Comparison of ENCODE assay signal across 9 cellular contexts in genomic region chr19:11338164-11338563, GRCh38. TPM values are rescaled to one million over a fixed set of nuclear protein-coding genes. Genes with fewer than 3 reads are reported as not detected.
DNase-seq lines count a peak whose midpoint lies in the region; ATAC-seq and TF ChIP-seq lines count a peak whose summit lies in the region.
"Had no signal": no experiment of that assay in that cellular context is flagged by ENCODE, and none has a peak within 500 bp of the region (broad histone marks: within the 10 kb centered on the region; RNA-seq: fewer than 3 reads in every experiment).

No MANE protein-coding gene starts in this region.

- BruUV-seq in PC-9 (replicated peaks; lab: Mats Ljungman, UMichigan), result no TSS peak

- H3K9me3 ChIP-seq in CD8-positive, alpha-beta memory T cell (ENCODE audit: low read length), result no peaks in the 10 kb centered on the region
- no peaks in the 10 kb centered on the region for H3K9me3 ChIP-seq in PC-9 (ENCODE audit: insufficient read depth, low read depth)

- peaks cover 26% of the 10 kb centered on the region for H3K4me1 ChIP-seq in CD8-positive, alpha-beta memory T cell (ENCODE audit: insufficient read depth, low read length)
- H3K4me1 ChIP-seq in PC-9 (replicated peaks; ENCODE audit: insufficient read depth), result peaks cover 16% of the 10 kb centered on the region

- CTCF ChIA-PET in CD8-positive, alpha-beta memory T cell (lab: Charles Lee), result interaction anchor here (1.1 to 3.7 kb wide), 2 partner anchors 43 to 97 kb away, joined by 3 to 13 read pairs; partner anchors contain the start of genes ODAD3 and PRKCSH
- CTCF ChIA-PET in PC-9 (lab: Charles Lee), result no interaction called here

- no peaks in the 10 kb centered on the region for H3K9me2 ChIP-seq in PC-9 (ENCODE audit: insufficient read depth)

- H3K4me1 Mint-ChIP-seq in CD8-positive, alpha-beta memory T cell, result peaks cover 17 to 29% (median 24%) of the 10 kb centered on the region in 3 donors
- H3K4me1 Mint-ChIP-seq in progenitor cell of endocrine pancreas (ENCODE audit: low read depth), result peaks cover 9% of the 10 kb centered on the region

- no peak for DNase-seq in CD8-positive, alpha-beta memory T cell
- DNase-seq in PC-9 (no peak), fibroblast of pulmonary artery (ENCODE audit: low read depth) (no peak), progenitor cell of endocrine pancreas (ENCODE audit: low spot score, unreplicated experiment) (no peak), lower leg skin (ENCODE audit: low spot score in 2 of 2) (no peak)
- no peak for DNase-seq in activated naive CD4-positive, alpha-beta T cell treated with Interleukin-2 at 50 U/mL for 16 hours
- DNase-seq: stimulated activated CD4-positive, alpha-beta T cell treated with anti-CD3 and anti-CD28 coated beads, Interleukin-4, amount 100 ng/mL, for 4 hours had no signal

- H3K79me2 ChIP-seq in PC-9 (ENCODE audit: low read depth), result peaks cover 24% of the 10 kb centered on the region

- intact Hi-C loops in PC-9 (cut with micrococcal nuclease; ENCODE audit: unreplicated experiment) (no loop called here), lower leg skin (cut with DNase I; ENCODE audit: low total_unique reads) (no loop called here)

- H3K27ac ChIP-seq in CD8-positive, alpha-beta memory T cell (ENCODE audit: low read depth, low read length), result no peak overlapping the region
- H3K27ac ChIP-seq in PC-9, result no peak overlapping the region

- 62% methylated on average over 7 of the region's 7 CpGs for WGBS in lower leg skin, 2 donors

- H3K9me3 Mint-ChIP-seq in CD8-positive, alpha-beta memory T cell, result no peaks in the 10 kb centered on the region
- no peaks in the 10 kb centered on the region for H3K9me3 Mint-ChIP-seq in progenitor cell of endocrine pancreas (ENCODE audit: low read depth)

- H3K27me3 ChIP-seq in CD8-positive, alpha-beta memory T cell (ENCODE audit: insufficient read depth, low read length, poor library complexity, severe bottlenecking), result no peaks in the 10 kb centered on the region
- no peaks in the 10 kb centered on the region for H3K27me3 ChIP-seq in PC-9 (ENCODE audit: insufficient read depth, low read depth)

- H3K36me3 Mint-ChIP-seq in CD8-positive, alpha-beta memory T cell, result peaks cover 6 to 32% (median 18%) of the 10 kb centered on the region in 3 donors
- H3K36me3 Mint-ChIP-seq in progenitor cell of endocrine pancreas (ENCODE audit: insufficient read depth), result peaks cover 16% of the 10 kb centered on the region

- peak overlapping the region; percentile 92 for H3K4me2 ChIP-seq in PC-9

- H3F3A ChIP-seq in PC-9 (ENCODE audit: insufficient read depth, low read depth), result peaks cover 39% of the 10 kb centered on the region

- H3K4me3 Mint-ChIP-seq in CD8-positive, alpha-beta memory T cell, result peak overlapping the region; percentile 59 to 90 (median 80)
- peak overlapping the region; percentile 81 for H3K4me3 Mint-ChIP-seq in progenitor cell of endocrine pancreas (ENCODE audit: low read depth)

- no peak for TF ChIP-seq CTCF in PC-9 (conservative IDR thresholded peaks at IDR 0.05)
- no peak for TF ChIP-seq CTCF in fibroblast of pulmonary artery (IDR thresholded peaks at IDR 0.05; ENCODE audit: low read length, missing control alignments)
- TF ChIP-seq CTCF in progenitor cell of endocrine pancreas (IDR thresholded peaks at IDR 0.05; ENCODE audit: unreplicated experiment), result no peak
- no peak for TF ChIP-seq CTCF in lower leg skin (IDR thresholded peaks at IDR 0.05)

- H3K27me3 Mint-ChIP-seq in CD8-positive, alpha-beta memory T cell, result no peaks in the 10 kb centered on the region
- no peaks in the 10 kb centered on the region for H3K27me3 Mint-ChIP-seq in progenitor cell of endocrine pancreas

- H4K20me1 ChIP-seq in PC-9 (ENCODE audit: insufficient read depth), result no peaks in the 10 kb centered on the region

- POLR2A ChIA-PET in CD8-positive, alpha-beta memory T cell (lab: Charles Lee), result no interaction called here
- POLR2A ChIA-PET in PC-9 (lab: Charles Lee; ENCODE audit: unreplicated experiment), result no interaction called here

- H3K36me3 ChIP-seq in CD8-positive, alpha-beta memory T cell (ENCODE audit: insufficient read depth, low read length), result peaks cover 5% of the 10 kb centered on the region
- H3K36me3 ChIP-seq in PC-9 (ENCODE audit: low read depth), result peaks cover 46% of the 10 kb centered on the region

- ATAC-seq in HG03460 (IDR thresholded peaks at IDR 0.05; ENCODE audit: unreplicated experiment) (no peak), GM18511 (IDR thresholded peaks at IDR 0.05; ENCODE audit: unreplicated experiment) (no peak)

- H2AFZ ChIP-seq in PC-9, result no peak overlapping the region

- no peak for TF ChIP-seq POLR2A in lower leg skin (IDR thresholded peaks at IDR 0.05)

- H3K4me3 ChIP-seq in CD8-positive, alpha-beta memory T cell (ENCODE audit: low read length), result no peak overlapping the region
- H3K4me3 ChIP-seq in PC-9 (0 out of 2 replicates have a peak overlapping the region, but pooled peaks have one; percentile 84), fibroblast of pulmonary artery (replicated peaks; ENCODE audit: low read depth, low read length) (peak overlapping the region; percentile 76), lower leg skin (ENCODE audit: low read depth, poor library complexity, severe bottlenecking) (no peak overlapping the region)

- H3K27ac Mint-ChIP-seq in CD8-positive, alpha-beta memory T cell, result peak overlapping the region in 5 of 8 donors; percentile 27 to 84 (median 46)
- H3K27ac Mint-ChIP-seq in progenitor cell of endocrine pancreas, result no peak overlapping the region

RNA-seq across cellular contexts. Expression of gene RAB3D, which starts 1.3 kb away (rescaled TPM):
- total RNA-seq in CD8-positive, alpha-beta memory T cell, result 1 to 10 TPM; 3.2 to 4.5 TPM
- polyA plus RNA-seq in CD8-positive, alpha-beta memory T cell, result 3.7 TPM
- 35.0 and 36.5 TPM in 2 replicates for total RNA-seq in PC-9 (2021)
- total RNA-seq in progenitor cell of endocrine pancreas, result 40.7 and 43.9 TPM in 2 replicates
- total RNA-seq in lower leg skin, result 100 to 1,000 TPM in 2 of 4 donors, 10 to 100 TPM in 2; 88.6 to 107 (median 98.0) TPM

RNA-seq across cellular contexts. Expression of gene TMEM205, which starts 7.9 kb away (rescaled TPM):
- total RNA-seq in CD8-positive, alpha-beta memory T cell, result 10 to 100 TPM; 24.8 to 30.5 TPM
- polyA plus RNA-seq in CD8-positive, alpha-beta memory T cell, result 75.9 TPM
- total RNA-seq in PC-9 (2021) (80.3 and 90.6 TPM in 2 replicates), progenitor cell of endocrine pancreas (49.8 and 51.1 TPM in 2 replicates), lower leg skin (100 to 1,000 TPM; 177 to 222 (median 208) TPM)

RNA-seq across cellular contexts. Expression of gene CCDC159, which starts 8.2 kb away (rescaled TPM):
- total RNA-seq in CD8-positive, alpha-beta memory T cell, result 10 to 100 TPM; 14.2 to 14.6 TPM
- 30.1 TPM for polyA plus RNA-seq in CD8-positive, alpha-beta memory T cell
- 9.4 and 13.7 TPM in 2 replicates for total RNA-seq in PC-9 (2021)
- 25.0 and 27.6 TPM in 2 replicates for total RNA-seq in progenitor cell of endocrine pancreas
- total RNA-seq in lower leg skin, result 10 to 100 TPM in 2 of 4 donors, 1 to 10 TPM in 2; 8.4 to 20.1 (median 10.4) TPM

RNA-seq across cellular contexts. Expression of gene PLPPR2, which starts 17.1 kb away (rescaled TPM):
- 1 to 10 TPM; 2.1 to 2.2 TPM for total RNA-seq in CD8-positive, alpha-beta memory T cell
- 1.2 TPM for polyA plus RNA-seq in CD8-positive, alpha-beta memory T cell
- total RNA-seq in PC-9 (2021) (25.2 and 30.4 TPM in 2 replicates), progenitor cell of endocrine pancreas (7.9 and 10.1 TPM in 2 replicates), lower leg skin (10 to 100 TPM; 18.6 to 40.6 (median 29.8) TPM)

RNA-seq across cellular contexts. Expression of gene SWSAP1, which starts 36.3 kb away (rescaled TPM):
- total RNA-seq in CD8-positive, alpha-beta memory T cell, result 1 to 10 TPM; 2.1 to 2.2 TPM
- 7.0 TPM for polyA plus RNA-seq in CD8-positive, alpha-beta memory T cell
- total RNA-seq in PC-9 (2021) (4.6 and 4.8 TPM in 2 replicates), progenitor cell of endocrine pancreas (3.2 and 3.3 TPM in 2 replicates), lower leg skin (1 to 10 TPM; 2.1 to 3.3 (median 2.3) TPM)

Comparison
In these comparisons a context has a peak if more than half of its experiments do, and no peak if none do; other contexts are left out.
1. H3K4me3 ChIP-seq: peak in PC-9 (single experiment) and fibroblast of pulmonary artery (single experiment); none in CD8-positive, alpha-beta memory T cell (single experiment) and lower leg skin (single experiment).